Comparison of ENCODE assay signal across 1 cellular context in genomic region chr6:166387642-166388325, GRCh38.
A peak's percentile ranks its signal among the peaks of the same experiment; 100 is the strongest.
TF ChIP-seq lines count a peak whose summit lies in the region.

No MANE protein-coding gene starts in this region.

TF ChIP-seq in HepG2, 621 proteins besides CTCF, POLR2A, EP300 and RAD21 (continued from another document and continues in another):
- TF ChIP-seq NFAT5 (CRISPR knock-in tag; IDR thresholded peaks at IDR 0.05) (no peak), ZNF275 (CRISPR knock-in tag; IDR thresholded peaks at IDR 0.05; ENCODE audit: borderline replicate concordance) (peak; percentile 53; the same call in 1 of the 2 replicates), ZNF720 (CRISPR knock-in tag; IDR thresholded peaks at IDR 0.05) (no peak), ZNF674 (CRISPR knock-in tag; IDR thresholded peaks at IDR 0.05; ENCODE audit: low read depth) (no peak), ZNF75D (CRISPR knock-in tag; IDR thresholded peaks at IDR 0.05; ENCODE audit: borderline replicate concordance) (no peak), SMC3 (IDR thresholded peaks at IDR 0.05; ENCODE audit: low read length) (peak; percentile 35), ZFP62 (CRISPR knock-in tag; IDR thresholded peaks at IDR 0.05) (no peak), NR1H2 (CRISPR knock-in tag; IDR thresholded peaks at IDR 0.05; ENCODE audit: borderline replicate concordance, low read depth) (no peak), ISX (CRISPR knock-in tag; conservative IDR thresholded peaks at IDR 0.05) (no peak), SIX4 (CRISPR knock-in tag; IDR thresholded peaks at IDR 0.05) (peak; percentile 35; the same call in 1 of the 2 replicates), SP140L (CRISPR knock-in tag; IDR thresholded peaks at IDR 0.05; ENCODE audit: borderline replicate concordance) (no peak), POGK (CRISPR knock-in tag; conservative IDR thresholded peaks at IDR 0.05) (peak; percentile 80), ZNF260 (CRISPR knock-in tag; IDR thresholded peaks at IDR 0.05; ENCODE audit: borderline replicate concordance, low read depth) (no peak), ZNF737 (CRISPR knock-in tag; IDR thresholded peaks at IDR 0.05; ENCODE audit: borderline replicate concordance) (no peak), TEF (CRISPR knock-in tag; IDR thresholded peaks at IDR 0.05) (peak; percentile 35; the same call in 1 of the 2 replicates), MTF2 (CRISPR knock-in tag; IDR thresholded peaks at IDR 0.05; ENCODE audit: borderline replicate concordance) (no peak), ZNF563 (CRISPR knock-in tag; IDR thresholded peaks at IDR 0.05) (no peak), EEA1 (CRISPR knock-in tag; IDR thresholded peaks at IDR 0.05; ENCODE audit: borderline replicate concordance) (no peak), THAP8 (CRISPR knock-in tag; IDR thresholded peaks at IDR 0.05; ENCODE audit: borderline replicate concordance) (no peak), ZNF589 (CRISPR knock-in tag; conservative IDR thresholded peaks at IDR 0.05) (peak; percentile 31; the same call in 1 of the 2 replicates), ZNF703 (CRISPR knock-in tag; IDR thresholded peaks at IDR 0.05; ENCODE audit: borderline replicate concordance) (no peak; the same call in 1 of the 2 replicates), ZNF562 (CRISPR knock-in tag; IDR thresholded peaks at IDR 0.05; ENCODE audit: borderline replicate concordance) (no peak), BATF2 (CRISPR knock-in tag; IDR thresholded peaks at IDR 0.05) (no peak), MAF1 (CRISPR knock-in tag; IDR thresholded peaks at IDR 0.05; ENCODE audit: borderline replicate concordance) (no peak), AKNA (CRISPR knock-in tag; IDR thresholded peaks at IDR 0.05; ENCODE audit: borderline replicate concordance) (no peak; the same call in 1 of the 2 replicates), ZNF24 (IDR thresholded peaks at IDR 0.05) (no peak; the same call in 1 of the 2 replicates), ARID2 (CRISPR knock-in tag; IDR thresholded peaks at IDR 0.05; ENCODE audit: borderline replicate concordance) (peak; percentile 92; the same call in 1 of the 2 replicates), ZSCAN29 (CRISPR knock-in tag; conservative IDR thresholded peaks at IDR 0.05) (peak; percentile 50), RNF219 (CRISPR knock-in tag; IDR thresholded peaks at IDR 0.05) (peak; percentile 96), PHF5A (CRISPR knock-in tag; IDR thresholded peaks at IDR 0.05; ENCODE audit: low read depth, unreplicated experiment) (peak; percentile 42), ZNF503 (CRISPR knock-in tag; IDR thresholded peaks at IDR 0.05) (peak; percentile 93), CBFB (CRISPR knock-in tag; IDR thresholded peaks at IDR 0.05) (no peak), HNRNPH1 (optimal IDR thresholded peaks at IDR 0.05; ENCODE audit: low read depth, low read length) (no peak)
